ENCODE assay signal across 21 cellular contexts in genomic region chr20:48382304-48382703, GRCh38.
"Had no signal": no experiment of that assay in that cellular context is flagged by ENCODE, and none has a peak within 500 bp of the region (broad histone marks: within the 10 kb centered on the region; RNA-seq: fewer than 3 reads in every experiment).

No MANE protein-coding gene starts in this region.

- DNase-seq: Kasumi-1, MM.1S, NCI-H1092 treated with DMSO at 0.1 percent for 48 hours, NCI-H1436, NCI-H187 treated with DMSO at 0.1 percent for 48 hours, NCI-H2081, NCI-H2107, NCI-H345, NCI-H446 treated with DMSO at 0.1 percent for 48 hours, NCI-H510A treated with DMSO at 0.1 percent for 48 hours, NCI-H69, NCI-H774, Right ventricle myocardium superior, RPMI8226, SIG-M5 had no signal

- H3K36me3 ChIP-seq: SJSA1 had no signal

- H3K27ac ChIP-seq: KMS-11, SJSA1, SK-N-MC had no signal

- H3K36me3 Mint-ChIP-seq: IgD-negative memory B cell had no signal

- H3K9ac ChIP-seq: KMS-11 had no signal

- H3K4me1 ChIP-seq: SJSA1 had no signal

- H3K9me3 Mint-ChIP-seq: IgD-negative memory B cell had no signal

- H3K9me3 ChIP-seq: SJSA1 had no signal

- H3K4me3 ChIP-seq: K562, SJSA1, SK-N-MC had no signal

- FAIRE-seq: K562, RCC 7860 had no signal

- ATAC-seq: K562 had no signal

- H3K4me2 ChIP-seq: KMS-11 had no signal
